ENCODE assay signal across 1 cellular context in the genomic region with DNA sequence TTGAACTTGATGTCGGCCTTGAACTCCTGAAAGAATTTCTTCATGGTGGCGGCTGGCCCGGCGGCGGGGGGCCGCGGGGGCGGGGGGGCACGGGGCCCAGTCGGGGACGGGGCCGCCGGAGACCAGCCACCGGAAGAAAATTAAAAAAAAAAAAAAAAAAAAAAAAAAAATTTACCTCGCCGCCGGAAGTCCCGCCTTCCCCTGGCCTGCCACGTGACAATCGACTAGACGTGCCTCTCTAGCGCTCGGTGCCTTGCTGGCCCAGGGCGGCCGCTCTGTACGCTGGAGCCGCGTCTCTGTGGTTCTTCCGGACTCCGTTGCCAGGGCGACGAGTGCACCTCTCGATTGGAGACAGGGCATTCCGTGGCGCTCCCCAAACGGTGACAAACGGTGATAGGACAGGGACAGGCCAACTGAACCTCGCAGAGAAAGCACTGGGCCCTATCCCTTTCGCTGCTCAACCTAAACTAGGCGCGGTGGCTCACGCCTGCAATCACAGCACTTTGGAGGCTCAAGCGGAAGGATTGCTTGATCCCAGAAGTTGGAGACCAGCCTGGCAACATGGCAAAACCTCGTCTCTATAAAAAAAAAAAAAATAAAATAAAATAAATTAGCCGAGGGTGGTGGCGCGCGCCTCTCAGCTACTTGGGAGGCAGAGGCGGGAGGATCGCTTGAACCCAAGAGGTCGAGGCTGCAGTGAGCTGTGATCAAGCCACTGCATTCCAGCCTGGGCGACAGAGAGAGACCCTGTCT.
TF ChIP-seq lines count a peak whose summit lies in the region.

A gene with protein sequence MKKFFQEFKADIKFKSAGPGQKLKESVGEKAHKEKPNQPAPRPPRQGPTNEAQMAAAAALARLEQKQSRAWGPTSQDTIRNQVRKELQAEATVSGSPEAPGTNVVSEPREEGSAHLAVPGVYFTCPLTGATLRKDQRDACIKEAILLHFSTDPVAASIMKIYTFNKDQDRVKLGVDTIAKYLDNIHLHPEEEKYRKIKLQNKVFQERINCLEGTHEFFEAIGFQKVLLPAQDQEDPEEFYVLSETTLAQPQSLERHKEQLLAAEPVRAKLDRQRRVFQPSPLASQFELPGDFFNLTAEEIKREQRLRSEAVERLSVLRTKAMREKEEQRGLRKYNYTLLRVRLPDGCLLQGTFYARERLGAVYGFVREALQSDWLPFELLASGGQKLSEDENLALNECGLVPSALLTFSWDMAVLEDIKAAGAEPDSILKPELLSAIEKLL (minus strand): TSS at position 141 of the 753 bp plus-strand sequence. CDS start 97 bp downstream, at position 44.

TF ChIP-seq in K562, 482 proteins besides CTCF, POLR2A, EP300 and RAD21 (continued from another document and continues in another):
- TF ChIP-seq, protein P1, sequence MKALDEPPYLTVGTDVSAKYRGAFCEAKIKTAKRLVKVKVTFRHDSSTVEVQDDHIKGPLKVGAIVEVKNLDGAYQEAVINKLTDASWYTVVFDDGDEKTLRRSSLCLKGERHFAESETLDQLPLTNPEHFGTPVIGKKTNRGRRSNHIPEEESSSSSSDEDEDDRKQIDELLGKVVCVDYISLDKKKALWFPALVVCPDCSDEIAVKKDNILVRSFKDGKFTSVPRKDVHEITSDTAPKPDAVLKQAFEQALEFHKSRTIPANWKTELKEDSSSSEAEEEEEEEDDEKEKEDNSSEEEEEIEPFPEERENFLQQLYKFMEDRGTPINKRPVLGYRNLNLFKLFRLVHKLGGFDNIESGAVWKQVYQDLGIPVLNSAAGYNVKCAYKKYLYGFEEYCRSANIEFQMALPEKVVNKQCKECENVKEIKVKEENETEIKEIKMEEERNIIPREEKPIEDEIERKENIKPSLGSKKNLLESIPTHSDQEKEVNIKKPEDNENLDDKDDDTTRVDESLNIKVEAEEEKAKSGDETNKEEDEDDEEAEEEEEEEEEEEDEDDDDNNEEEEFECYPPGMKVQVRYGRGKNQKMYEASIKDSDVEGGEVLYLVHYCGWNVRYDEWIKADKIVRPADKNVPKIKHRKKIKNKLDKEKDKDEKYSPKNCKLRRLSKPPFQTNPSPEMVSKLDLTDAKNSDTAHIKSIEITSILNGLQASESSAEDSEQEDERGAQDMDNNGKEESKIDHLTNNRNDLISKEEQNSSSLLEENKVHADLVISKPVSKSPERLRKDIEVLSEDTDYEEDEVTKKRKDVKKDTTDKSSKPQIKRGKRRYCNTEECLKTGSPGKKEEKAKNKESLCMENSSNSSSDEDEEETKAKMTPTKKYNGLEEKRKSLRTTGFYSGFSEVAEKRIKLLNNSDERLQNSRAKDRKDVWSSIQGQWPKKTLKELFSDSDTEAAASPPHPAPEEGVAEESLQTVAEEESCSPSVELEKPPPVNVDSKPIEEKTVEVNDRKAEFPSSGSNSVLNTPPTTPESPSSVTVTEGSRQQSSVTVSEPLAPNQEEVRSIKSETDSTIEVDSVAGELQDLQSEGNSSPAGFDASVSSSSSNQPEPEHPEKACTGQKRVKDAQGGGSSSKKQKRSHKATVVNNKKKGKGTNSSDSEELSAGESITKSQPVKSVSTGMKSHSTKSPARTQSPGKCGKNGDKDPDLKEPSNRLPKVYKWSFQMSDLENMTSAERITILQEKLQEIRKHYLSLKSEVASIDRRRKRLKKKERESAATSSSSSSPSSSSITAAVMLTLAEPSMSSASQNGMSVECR (CRISPR knock-in tag; IDR thresholded peaks at IDR 0.05): peak; percentile 78; the same call in 1 of the 2 replicates
- TF ChIP-seq MBD2 (IDR thresholded peaks at IDR 0.05; ENCODE audit: borderline replicate concordance, low read depth) (peak; percentile 74; the same call in 1 of the 2 replicates), FOXM1 (IDR thresholded peaks at IDR 0.05; ENCODE audit: low read depth) (0 out of 2 replicates have a peak, but pooled peaks have one; percentile 9), FOXM1 (CRISPR knock-in tag; IDR thresholded peaks at IDR 0.05; ENCODE audit: low read depth) (no peak), ZNF311 (CRISPR knock-in tag; IDR thresholded peaks at IDR 0.05) (no peak), ZNF57 (CRISPR knock-in tag; IDR thresholded peaks at IDR 0.05) (no peak), CTBP1 (IDR thresholded peaks at IDR 0.05; ENCODE audit: borderline replicate concordance) (no peak), HDAC2 (IDR thresholded peaks at IDR 0.05) (peak; percentile 41; the same call in 1 of the 2 replicates), POU5F1 (IDR thresholded peaks at IDR 0.05; ENCODE audit: borderline replicate concordance, low read depth, low read length, partially characterized antibody) (no peak), EP400 (IDR thresholded peaks at IDR 0.05) (peak; percentile 76), SP2 (IDR thresholded peaks at IDR 0.05; ENCODE audit: extremely low read depth, low read depth, low read length, poor library complexity, severe bottlenecking) (peak; percentile 100), SMAD4 (CRISPR knock-in tag; conservative IDR thresholded peaks at IDR 0.05) (peak; percentile 89), ZFPM2 (CRISPR knock-in tag; IDR thresholded peaks at IDR 0.05) (no peak), ZBTB17 (CRISPR knock-in tag; IDR thresholded peaks at IDR 0.05) (no peak), TEAD4 (IDR thresholded peaks at IDR 0.05; ENCODE audit: low read length) (0 out of 2 replicates have a peak, but pooled peaks have one; percentile 20), TEAD4 (CRISPR knock-in tag; IDR thresholded peaks at IDR 0.05; ENCODE audit: borderline replicate concordance) (no peak), RCOR1 (IDR thresholded peaks at IDR 0.05; ENCODE audit: borderline replicate concordance in 1 of 2, low read depth in 2 of 2, low read length in 2 of 2) (no peak), PHF21A (IDR thresholded peaks at IDR 0.05; ENCODE audit: borderline replicate concordance, low read depth) (peak; percentile 21; the same call in 1 of the 2 replicates), ZNF184 (CRISPR knock-in tag; IDR thresholded peaks at IDR 0.05) (no peak), XRCC5 (IDR thresholded peaks at IDR 0.05; ENCODE audit: low read depth, low read length) (peak; percentile 34; the same call in 1 of the 2 replicates), TCF7 (IDR thresholded peaks at IDR 0.05; ENCODE audit: borderline replicate concordance) (no peak), ZNF384 (IDR thresholded peaks at IDR 0.05; ENCODE audit: low read depth, low read length) (peak; percentile 99), ZZZ3 (IDR thresholded peaks at IDR 0.05) (0 out of 2 replicates have a peak, but pooled peaks have one; percentile 42), SOX6 (IDR thresholded peaks at IDR 0.05) (no peak; the same call in 1 of the 2 replicates), NEUROD1 (IDR thresholded peaks at IDR 0.05; ENCODE audit: borderline replicate concordance, low read depth, low read length, partially characterized antibody) (peak; percentile 83), SIN3A (IDR thresholded peaks at IDR 0.05; ENCODE audit: borderline replicate concordance in 2 of 2, control insufficient read depth in 1 of 2, low read depth in 2 of 2, low read length in 2 of 2) (peak; percentile 71 to 75; a peak in 2 of 4 replicates), SNIP1 (IDR thresholded peaks at IDR 0.05; ENCODE audit: low read depth) (peak; percentile 98), ZNF124 (CRISPR knock-in tag; IDR thresholded peaks at IDR 0.05) (no peak), ZNF140 (CRISPR knock-in tag; IDR thresholded peaks at IDR 0.05) (no peak), KLF1 (tag; IDR thresholded peaks at IDR 0.05) (peak; percentile 73), TAF1 (IDR thresholded peaks at IDR 0.05; ENCODE audit: control insufficient read depth, extremely low read depth, insufficient read depth, low read length, severe bottlenecking) (peak; percentile 55), PHF20 (IDR thresholded peaks at IDR 0.05; ENCODE audit: partially characterized antibody) (peak; percentile 91), TBL1XR1 (IDR thresholded peaks at IDR 0.05; ENCODE audit: low read length in 2 of 2) (peak in 1 of 2 experiments; percentile 60; a peak in 1 of 4 replicates)
- TF ChIP-seq, protein P2, sequence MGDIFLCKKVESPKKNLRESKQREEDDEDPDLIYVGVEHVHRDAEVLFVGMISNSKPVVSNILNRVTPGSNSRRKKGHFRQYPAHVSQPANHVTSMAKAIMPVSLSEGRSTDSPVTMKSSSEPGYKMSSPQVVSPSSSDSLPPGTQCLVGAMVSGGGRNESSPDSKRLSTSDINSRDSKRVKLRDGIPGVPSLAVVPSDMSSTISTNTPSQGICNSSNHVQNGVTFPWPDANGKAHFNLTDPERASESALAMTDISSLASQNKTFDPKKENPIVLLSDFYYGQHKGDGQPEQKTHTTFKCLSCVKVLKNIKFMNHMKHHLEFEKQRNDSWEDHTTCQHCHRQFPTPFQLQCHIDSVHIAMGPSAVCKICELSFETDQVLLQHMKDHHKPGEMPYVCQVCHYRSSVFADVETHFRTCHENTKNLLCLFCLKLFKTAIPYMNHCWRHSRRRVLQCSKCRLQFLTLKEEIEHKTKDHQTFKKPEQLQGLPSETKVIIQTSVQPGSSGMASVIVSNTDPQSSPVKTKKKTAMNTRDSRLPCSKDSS (IDR thresholded peaks at IDR 0.05; ENCODE audit: low read depth, partially characterized antibody): no peak
- TF ChIP-seq, protein P3, sequence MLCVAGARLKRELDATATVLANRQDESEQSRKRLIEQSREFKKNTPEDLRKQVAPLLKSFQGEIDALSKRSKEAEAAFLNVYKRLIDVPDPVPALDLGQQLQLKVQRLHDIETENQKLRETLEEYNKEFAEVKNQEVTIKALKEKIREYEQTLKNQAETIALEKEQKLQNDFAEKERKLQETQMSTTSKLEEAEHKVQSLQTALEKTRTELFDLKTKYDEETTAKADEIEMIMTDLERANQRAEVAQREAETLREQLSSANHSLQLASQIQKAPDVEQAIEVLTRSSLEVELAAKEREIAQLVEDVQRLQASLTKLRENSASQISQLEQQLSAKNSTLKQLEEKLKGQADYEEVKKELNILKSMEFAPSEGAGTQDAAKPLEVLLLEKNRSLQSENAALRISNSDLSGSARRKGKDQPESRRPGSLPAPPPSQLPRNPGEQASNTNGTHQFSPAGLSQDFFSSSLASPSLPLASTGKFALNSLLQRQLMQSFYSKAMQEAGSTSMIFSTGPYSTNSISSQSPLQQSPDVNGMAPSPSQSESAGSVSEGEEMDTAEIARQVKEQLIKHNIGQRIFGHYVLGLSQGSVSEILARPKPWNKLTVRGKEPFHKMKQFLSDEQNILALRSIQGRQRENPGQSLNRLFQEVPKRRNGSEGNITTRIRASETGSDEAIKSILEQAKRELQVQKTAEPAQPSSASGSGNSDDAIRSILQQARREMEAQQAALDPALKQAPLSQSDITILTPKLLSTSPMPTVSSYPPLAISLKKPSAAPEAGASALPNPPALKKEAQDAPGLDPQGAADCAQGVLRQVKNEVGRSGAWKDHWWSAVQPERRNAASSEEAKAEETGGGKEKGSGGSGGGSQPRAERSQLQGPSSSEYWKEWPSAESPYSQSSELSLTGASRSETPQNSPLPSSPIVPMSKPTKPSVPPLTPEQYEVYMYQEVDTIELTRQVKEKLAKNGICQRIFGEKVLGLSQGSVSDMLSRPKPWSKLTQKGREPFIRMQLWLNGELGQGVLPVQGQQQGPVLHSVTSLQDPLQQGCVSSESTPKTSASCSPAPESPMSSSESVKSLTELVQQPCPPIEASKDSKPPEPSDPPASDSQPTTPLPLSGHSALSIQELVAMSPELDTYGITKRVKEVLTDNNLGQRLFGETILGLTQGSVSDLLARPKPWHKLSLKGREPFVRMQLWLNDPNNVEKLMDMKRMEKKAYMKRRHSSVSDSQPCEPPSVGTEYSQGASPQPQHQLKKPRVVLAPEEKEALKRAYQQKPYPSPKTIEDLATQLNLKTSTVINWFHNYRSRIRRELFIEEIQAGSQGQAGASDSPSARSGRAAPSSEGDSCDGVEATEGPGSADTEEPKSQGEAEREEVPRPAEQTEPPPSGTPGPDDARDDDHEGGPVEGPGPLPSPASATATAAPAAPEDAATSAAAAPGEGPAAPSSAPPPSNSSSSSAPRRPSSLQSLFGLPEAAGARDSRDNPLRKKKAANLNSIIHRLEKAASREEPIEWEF (CRISPR knock-in tag; IDR thresholded peaks at IDR 0.05): no peak
- TF ChIP-seq, protein P4, sequence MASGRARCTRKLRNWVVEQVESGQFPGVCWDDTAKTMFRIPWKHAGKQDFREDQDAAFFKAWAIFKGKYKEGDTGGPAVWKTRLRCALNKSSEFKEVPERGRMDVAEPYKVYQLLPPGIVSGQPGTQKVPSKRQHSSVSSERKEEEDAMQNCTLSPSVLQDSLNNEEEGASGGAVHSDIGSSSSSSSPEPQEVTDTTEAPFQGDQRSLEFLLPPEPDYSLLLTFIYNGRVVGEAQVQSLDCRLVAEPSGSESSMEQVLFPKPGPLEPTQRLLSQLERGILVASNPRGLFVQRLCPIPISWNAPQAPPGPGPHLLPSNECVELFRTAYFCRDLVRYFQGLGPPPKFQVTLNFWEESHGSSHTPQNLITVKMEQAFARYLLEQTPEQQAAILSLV (tag; IDR thresholded peaks at IDR 0.05): no peak
- TF ChIP-seq, protein P5, sequence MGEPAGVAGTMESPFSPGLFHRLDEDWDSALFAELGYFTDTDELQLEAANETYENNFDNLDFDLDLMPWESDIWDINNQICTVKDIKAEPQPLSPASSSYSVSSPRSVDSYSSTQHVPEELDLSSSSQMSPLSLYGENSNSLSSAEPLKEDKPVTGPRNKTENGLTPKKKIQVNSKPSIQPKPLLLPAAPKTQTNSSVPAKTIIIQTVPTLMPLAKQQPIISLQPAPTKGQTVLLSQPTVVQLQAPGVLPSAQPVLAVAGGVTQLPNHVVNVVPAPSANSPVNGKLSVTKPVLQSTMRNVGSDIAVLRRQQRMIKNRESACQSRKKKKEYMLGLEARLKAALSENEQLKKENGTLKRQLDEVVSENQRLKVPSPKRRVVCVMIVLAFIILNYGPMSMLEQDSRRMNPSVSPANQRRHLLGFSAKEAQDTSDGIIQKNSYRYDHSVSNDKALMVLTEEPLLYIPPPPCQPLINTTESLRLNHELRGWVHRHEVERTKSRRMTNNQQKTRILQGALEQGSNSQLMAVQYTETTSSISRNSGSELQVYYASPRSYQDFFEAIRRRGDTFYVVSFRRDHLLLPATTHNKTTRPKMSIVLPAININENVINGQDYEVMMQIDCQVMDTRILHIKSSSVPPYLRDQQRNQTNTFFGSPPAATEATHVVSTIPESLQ (CRISPR knock-in tag; IDR thresholded peaks at IDR 0.05): peak; percentile 87; the same call in 1 of the 2 replicates
- TF ChIP-seq, protein P6, sequence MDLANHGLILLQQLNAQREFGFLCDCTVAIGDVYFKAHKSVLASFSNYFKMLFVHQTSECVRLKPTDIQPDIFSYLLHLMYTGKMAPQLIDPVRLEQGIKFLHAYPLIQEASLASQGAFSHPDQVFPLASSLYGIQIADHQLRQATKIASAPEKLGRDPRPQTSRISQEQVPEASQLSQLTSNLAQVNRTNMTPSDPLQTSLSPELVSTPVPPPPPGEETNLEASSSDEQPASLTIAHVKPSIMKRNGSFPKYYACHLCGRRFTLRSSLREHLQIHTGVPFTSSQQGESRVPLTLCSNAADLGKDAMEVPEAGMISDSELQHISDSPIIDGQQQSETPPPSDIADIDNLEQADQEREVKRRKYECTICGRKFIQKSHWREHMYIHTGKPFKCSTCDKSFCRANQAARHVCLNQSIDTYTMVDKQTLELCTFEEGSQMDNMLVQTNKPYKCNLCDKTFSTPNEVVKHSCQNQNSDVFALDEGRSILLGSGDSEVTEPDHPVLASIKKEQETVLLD (IDR thresholded peaks at IDR 0.05): no peak
